ENCODE assay signal across 17 cellular contexts in the genomic region with DNA sequence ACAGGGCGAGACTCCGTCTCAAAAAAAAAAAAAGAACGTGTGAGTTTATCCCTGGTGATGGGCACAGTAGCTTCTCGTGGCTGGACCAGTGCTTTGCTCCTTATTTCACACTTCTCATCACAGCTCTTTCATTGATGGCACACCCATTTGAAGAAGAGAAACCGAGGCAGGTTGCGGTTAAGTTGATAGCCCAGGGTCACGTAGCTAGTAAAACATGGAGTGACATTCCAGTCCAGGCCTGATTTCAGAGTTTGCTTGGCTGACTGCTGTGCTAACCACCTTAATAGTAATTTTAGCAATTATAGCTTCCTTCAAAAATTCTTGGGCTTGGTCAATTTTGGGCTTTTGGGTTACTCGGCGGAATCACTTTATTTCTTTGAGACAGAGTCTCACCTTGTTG. TPM values are rescaled to one million over a fixed set of nuclear protein-coding genes. Genes with fewer than 3 reads are reported as not detected.
DNase-seq lines count a peak whose midpoint lies in the region; ATAC-seq and TF ChIP-seq lines count a peak whose summit lies in the region.
"Had no signal": no experiment of that assay in that cellular context is flagged by ENCODE, and none has a peak within 500 bp of the region (broad histone marks: within the 10 kb centered on the region; RNA-seq: fewer than 3 reads in every experiment).

No MANE protein-coding gene starts in this region.

- intact Hi-C loops in Caco-2 (cut with micrococcal nuclease; ENCODE audit: unreplicated experiment) (no loop called here), colonic mucosa (cut with DNase I) (no loop called here), lower lobe of right lung (cut with DNase I) (no loop called here), OCI-LY7 (cut with micrococcal nuclease; ENCODE audit: unreplicated experiment) (no loop called here)
- intact Hi-C loops in activated naive CD4-positive, alpha-beta T cell treated with anti-CD3 and anti-CD28 coated beads for 36 hours (cut with micrococcal nuclease) = no loop called here

- no peaks in the 10 kb centered on the region for H4K20me1 ChIP-seq in OCI-LY7 (ENCODE audit: insufficient read depth, low read length)

- H3K36me3 Mint-ChIP-seq in Caco-2 (ENCODE audit: insufficient read depth, unreplicated experiment) (peaks cover 83% of the 10 kb centered on the region), progenitor cell of endocrine pancreas (ENCODE audit: insufficient read depth) (peaks cover 16% of the 10 kb centered on the region)
- peaks cover 22% of the 10 kb centered on the region for H3K36me3 Mint-ChIP-seq in activated naive CD4-positive, alpha-beta T cell treated with anti-CD3 and anti-CD28 coated beads for 36 hours (ENCODE audit: low read depth)

- no peaks in the 10 kb centered on the region for H3K79me2 ChIP-seq in OCI-LY7 (ENCODE audit: insufficient read depth, low read depth, low read length)

- no peak for ATAC-seq in lower lobe of right lung

- H3K4me3 ChIP-seq in Caco-2 (ENCODE audit: low read depth, low read length) (no peak overlapping the region), colonic mucosa (no peak overlapping the region), lower lobe of right lung (no peak overlapping the region), OCI-LY7 (ENCODE audit: low read depth, low read length, poor library complexity, severe bottlenecking) (no peak overlapping the region)

- peaks cover 10% of the 10 kb centered on the region for H3K9me3 Mint-ChIP-seq in Caco-2 (ENCODE audit: unreplicated experiment)
- peaks cover 7% of the 10 kb centered on the region for H3K9me3 Mint-ChIP-seq in progenitor cell of endocrine pancreas (ENCODE audit: low read depth)
- peaks cover 20% of the 10 kb centered on the region for H3K9me3 Mint-ChIP-seq in activated naive CD4-positive, alpha-beta T cell treated with anti-CD3 and anti-CD28 coated beads for 36 hours

- H3K9ac ChIP-seq in colonic mucosa (ENCODE audit: low read depth in 2 of 2, low read length in 2 of 2) = no peak overlapping the region

- H3K4me1 ChIP-seq in Caco-2 = peaks cover 64% of the 10 kb centered on the region
- H3K4me1 ChIP-seq in colonic mucosa = peaks cover 27% of the 10 kb centered on the region
- H3K4me1 ChIP-seq in lower lobe of right lung = peaks cover 27% of the 10 kb centered on the region
- H3K4me1 ChIP-seq in OCI-LY7 (ENCODE audit: insufficient read depth, low read length, poor library complexity, severe bottlenecking) = no peaks in the 10 kb centered on the region

- H3K4me3 Mint-ChIP-seq in Caco-2 (ENCODE audit: unreplicated experiment) = peak overlapping the region; percentile 55
- no peak overlapping the region for H3K4me3 Mint-ChIP-seq in progenitor cell of endocrine pancreas (ENCODE audit: low read depth)
- no peak overlapping the region for H3K4me3 Mint-ChIP-seq in activated naive CD4-positive, alpha-beta T cell treated with anti-CD3 and anti-CD28 coated beads for 36 hours
- H3K4me3 Mint-ChIP-seq: CD8-positive, alpha-beta memory T cell had no signal

- peaks cover 14% of the 10 kb centered on the region; the same call in 1 of the 2 replicates for H3K9me3 ChIP-seq in Caco-2
- no peaks in the 10 kb centered on the region for H3K9me3 ChIP-seq in colonic mucosa
- no peaks in the 10 kb centered on the region for H3K9me3 ChIP-seq in lower lobe of right lung
- peaks cover 9% of the 10 kb centered on the region for H3K9me3 ChIP-seq in OCI-LY7 (ENCODE audit: low read length)

- H3K27ac ChIP-seq in colonic mucosa (peak overlapping the region; percentile 70), lower lobe of right lung (peak overlapping the region; percentile 56), OCI-LY7 (ENCODE audit: low read depth, low read length, poor library complexity, severe bottlenecking) (no peak overlapping the region)

- no peak overlapping the region for H2AFZ ChIP-seq in OCI-LY7 (ENCODE audit: low read length)

- no peak for DNase-seq in Caco-2
- no peak for DNase-seq in colonic mucosa
- no peak for DNase-seq in lower lobe of right lung
- DNase-seq in progenitor cell of endocrine pancreas (ENCODE audit: low spot score, unreplicated experiment) = no peak
- no peak for DNase-seq in OCI-LY7 (ENCODE audit: low spot score)
- no peak for DNase-seq in activated naive CD4-positive, alpha-beta T cell treated with anti-CD3 and anti-CD28 coated beads for 36 hours
- no peak for DNase-seq in GM03348 (ENCODE audit: low spot score)
- no peak for DNase-seq in hippocampal formation (lab: John Stamatoyannopoulos, UW)
- DNase-seq: C1 segment of cervical spinal cord; CD8-positive, alpha-beta memory T cell; MM.1S; NCI-H1092; NCI-H1436 treated with DMSO at 0.1 percent for 48 hours; NCI-H2029 treated with DMSO at 0.1 percent for 48 hours; NCI-H2171 treated with DMSO at 0.1 percent for 48 hours; NCI-H446 treated with DMSO at 0.1 percent for 48 hours; SHP77 had no signal

- no peak overlapping the region for H3K4me2 ChIP-seq in OCI-LY7 (ENCODE audit: low read length)

- CTCF ChIA-PET in Caco-2 (lab: Charles Lee) = interaction anchor here (0.6 to 1.5 kb wide), 3 partner anchors 8 to 52 kb away, joined by 3 to 7 read pairs (median 4); no protein-coding TSS in a partner anchor
- CTCF ChIA-PET in OCI-LY7 (lab: Charles Lee; ENCODE audit: unreplicated experiment) = no interaction called here
- CTCF ChIA-PET in activated naive CD4-positive, alpha-beta T cell treated with anti-CD3 and anti-CD28 coated beads for 36 hours (lab: Charles Lee) = no interaction called here

- H3K27ac Mint-ChIP-seq in Caco-2 (ENCODE audit: unreplicated experiment) = peak overlapping the region; percentile 78
- peak overlapping the region; percentile 94 for H3K27ac Mint-ChIP-seq in progenitor cell of endocrine pancreas
- H3K27ac Mint-ChIP-seq in activated naive CD4-positive, alpha-beta T cell treated with anti-CD3 and anti-CD28 coated beads for 36 hours = no peak overlapping the region

- peaks cover 40% of the 10 kb centered on the region for H3K4me1 Mint-ChIP-seq in Caco-2 (ENCODE audit: low read depth, unreplicated experiment)
- peaks cover 48% of the 10 kb centered on the region for H3K4me1 Mint-ChIP-seq in progenitor cell of endocrine pancreas (ENCODE audit: low read depth)
- H3K4me1 Mint-ChIP-seq in activated naive CD4-positive, alpha-beta T cell treated with anti-CD3 and anti-CD28 coated beads for 36 hours (ENCODE audit: low read depth) = peaks cover 21% of the 10 kb centered on the region

- H3K9me2 ChIP-seq in OCI-LY7 (ENCODE audit: insufficient read depth, low read length) = no peaks in the 10 kb centered on the region

- H3K27me3 Mint-ChIP-seq in Caco-2 (ENCODE audit: insufficient read depth, unreplicated experiment) (no peaks in the 10 kb centered on the region), progenitor cell of endocrine pancreas (no peaks in the 10 kb centered on the region)
- no peaks in the 10 kb centered on the region for H3K27me3 Mint-ChIP-seq in activated naive CD4-positive, alpha-beta T cell treated with anti-CD3 and anti-CD28 coated beads for 36 hours (ENCODE audit: low read depth)
- H3K27me3 Mint-ChIP-seq: CD8-positive, alpha-beta memory T cell had no signal

- H3K36me3 ChIP-seq in Caco-2 (ENCODE audit: control insufficient read depth, insufficient read depth, low read length) = peaks cover 3% of the 10 kb centered on the region
- no peaks in the 10 kb centered on the region for H3K36me3 ChIP-seq in colonic mucosa
- H3K36me3 ChIP-seq in lower lobe of right lung = peaks cover 11% of the 10 kb centered on the region
- peaks cover 38% of the 10 kb centered on the region for H3K36me3 ChIP-seq in OCI-LY7 (ENCODE audit: insufficient read depth, low read length)

- TF ChIP-seq CTCF in Caco-2 (IDR thresholded peaks at IDR 0.05; ENCODE audit: insufficient read depth in 1 of 2, low read depth in 1 of 2, low read length in 1 of 2, severe bottlenecking in 1 of 2, unreplicated experiment in 1 of 2) = no peak
- TF ChIP-seq CTCF in colonic mucosa (IDR thresholded peaks at IDR 0.05) = no peak
- no peak for TF ChIP-seq CTCF in lower lobe of right lung (IDR thresholded peaks at IDR 0.05)
- no peak for TF ChIP-seq CTCF in progenitor cell of endocrine pancreas (IDR thresholded peaks at IDR 0.05; ENCODE audit: unreplicated experiment)
- no peak for TF ChIP-seq CTCF in OCI-LY7 (conservative IDR thresholded peaks at IDR 0.05; ENCODE audit: low read length)

- POLR2A ChIA-PET in Caco-2 (lab: Charles Lee) = interaction anchor here (1.2 kb wide), 1 partner anchor 9 kb away, joined by 3 read pairs; no protein-coding TSS in a partner anchor
- POLR2A ChIA-PET in OCI-LY7 (lab: Charles Lee) = interaction anchor here (0.5 to 0.6 kb wide), 2 partner anchors 453 to 1128 kb away, joined by 3 to 4 read pairs; no protein-coding TSS in a partner anchor

- no TSS peak for BruUV-seq in Caco-2 (replicated peaks; lab: Mats Ljungman, UMichigan)
- no TSS peak for BruUV-seq in OCI-LY7 (replicated peaks; lab: Mats Ljungman, UMichigan)

- H3K27me3 ChIP-seq in Caco-2 (replicated peaks; ENCODE audit: control insufficient read depth, insufficient read depth, low read length) = no peaks in the 10 kb centered on the region
- H3K27me3 ChIP-seq in colonic mucosa = no peaks in the 10 kb centered on the region
- no peaks in the 10 kb centered on the region for H3K27me3 ChIP-seq in lower lobe of right lung (ENCODE audit: low read depth)

RNA-seq across cellular contexts. Expression of a gene that starts 25.8 kb away (rescaled TPM):
- 122 and 130 TPM in 2 replicates for total RNA-seq in Caco-2 (2022)
- 10 to 100 TPM; 69.4 to 72.5 TPM for total RNA-seq in colonic mucosa
- 130 TPM for total RNA-seq in lower lobe of right lung
- total RNA-seq in progenitor cell of endocrine pancreas = 86.6 and 88.8 TPM in 2 replicates
- 22.4 and 24.9 TPM in 2 replicates for total RNA-seq in OCI-LY7 (2014; rRNA removed; shearing (Covaris generic))
- 40.0 and 43.0 TPM in 2 replicates for total RNA-seq in OCI-LY7 (2022)
- total RNA-seq in activated naive CD4-positive, alpha-beta T cell treated with anti-CD3 and anti-CD28 coated beads for 36 hours = 10 to 100 TPM; 34.6 to 36.6 TPM

RNA-seq across cellular contexts. Expression of a gene that starts 40.9 kb away (rescaled TPM):
- total RNA-seq in Caco-2 (2022) = 166 and 180 TPM in 2 replicates
- 100 to 1,000 TPM in 1 of 2 donors, 10 to 100 TPM in 1; 46.4 to 113 TPM for total RNA-seq in colonic mucosa
- 65.0 TPM for total RNA-seq in lower lobe of right lung
- total RNA-seq in progenitor cell of endocrine pancreas = 79.1 and 87.0 TPM in 2 replicates
- total RNA-seq in OCI-LY7 (2014; rRNA removed; shearing (Covaris generic)) = 30.6 and 39.4 TPM in 2 replicates
- total RNA-seq in OCI-LY7 (2022) = 69.6 and 71.1 TPM in 2 replicates
- 10 to 100 TPM; 51.8 to 56.3 TPM for total RNA-seq in activated naive CD4-positive, alpha-beta T cell treated with anti-CD3 and anti-CD28 coated beads for 36 hours
